Comparison of ENCODE assay signal across 19 cellular contexts in the genomic region with DNA sequence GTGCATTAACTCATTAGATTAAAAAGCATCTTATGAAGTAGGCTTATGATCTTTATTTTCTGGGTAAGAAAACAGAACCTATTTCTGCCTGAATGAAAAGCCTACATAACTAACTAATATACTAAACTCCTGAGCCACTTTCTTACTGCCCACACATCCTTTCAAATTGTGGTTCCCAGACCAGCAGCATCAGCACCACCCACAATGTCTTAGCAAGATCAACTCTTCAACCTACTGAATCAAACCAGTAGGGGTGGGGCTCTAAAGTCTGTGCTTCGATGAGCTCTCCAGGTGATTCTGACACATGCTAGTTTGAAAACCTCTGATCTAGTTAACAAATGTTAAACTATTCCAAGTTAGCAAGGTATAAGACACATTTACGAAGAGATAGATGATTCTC.
A peak's percentile ranks its signal among the peaks of the same experiment; 100 is the strongest.
DNase-seq lines count a peak whose midpoint lies in the region; ATAC-seq lines count a peak whose summit lies in the region.
"Had no signal": no experiment of that assay in that cellular context is flagged by ENCODE, and none has a peak within 500 bp of the region (broad histone marks: within the 10 kb centered on the region; RNA-seq: fewer than 3 reads in every experiment).

No MANE protein-coding gene starts in this region.

- peak; percentile 54 for ATAC-seq in HG02884 (IDR thresholded peaks at IDR 0.05; ENCODE audit: unreplicated experiment)
- ATAC-seq in HG03565 (IDR thresholded peaks at IDR 0.05; ENCODE audit: unreplicated experiment): peak; percentile 61
- no peak for ATAC-seq in HG02981 (IDR thresholded peaks at IDR 0.05; ENCODE audit: unreplicated experiment)
- ATAC-seq in HG03139 (IDR thresholded peaks at IDR 0.05; ENCODE audit: unreplicated experiment): no peak
- no peak for ATAC-seq in GM18907 (IDR thresholded peaks at IDR 0.05; ENCODE audit: unreplicated experiment)
- ATAC-seq: A549, GM23338, HCT116 had no signal

- H2AFZ ChIP-seq in trophoblast cell (ENCODE audit: insufficient read depth, low read length, poor library complexity): no peak overlapping the region
- H2AFZ ChIP-seq: GM23338 had no signal

- H3K79me1 ChIP-seq in trophoblast cell (ENCODE audit: low read length): peaks cover 2% of the 10 kb centered on the region
- no peaks in the 10 kb centered on the region for H3K79me1 ChIP-seq in mesendoderm (ENCODE audit: low read length)

- no peak overlapping the region for H3K56ac ChIP-seq in mesendoderm (ENCODE audit: low read length)

- H3K18ac ChIP-seq in trophoblast cell (ENCODE audit: low read length) (no peak overlapping the region), mesendoderm (ENCODE audit: low read length) (no peak overlapping the region)

- no peak overlapping the region for H4K12ac ChIP-seq in trophoblast cell (ENCODE audit: low read depth, low read length)

- H3K4me2 ChIP-seq in trophoblast cell (ENCODE audit: low read length) (no peak overlapping the region), mesendoderm (ENCODE audit: low read length) (no peak overlapping the region)
- H3K4me2 ChIP-seq: A549, GM23338 had no signal

- H3K27me3 ChIP-seq in trophoblast cell (ENCODE audit: insufficient read depth, low read length): no peaks in the 10 kb centered on the region
- no peaks in the 10 kb centered on the region for H3K27me3 ChIP-seq in mesendoderm (ENCODE audit: insufficient read depth, low read length, poor library complexity)

- H2BK5ac ChIP-seq in trophoblast cell (ENCODE audit: low read depth, low read length, poor library complexity) (no peak overlapping the region), mesendoderm (ENCODE audit: low read length) (no peak overlapping the region)

- no CpG with 5 or more reads among the region's 2 CpGs for WGBS in trophoblast cell (ENCODE audit: extremely low coverage, insufficient coverage, insufficient read length)
- no CpG with 5 or more reads among the region's 2 CpGs for WGBS in mesendoderm (ENCODE audit: extremely low coverage, insufficient coverage, low lambda C conversion rate)

- H2BK120ac ChIP-seq in trophoblast cell (ENCODE audit: insufficient read depth, low read length, poor library complexity) (peak overlapping the region; percentile 38), mesendoderm (ENCODE audit: low read depth, low read length) (no peak overlapping the region)

- H3K79me2 ChIP-seq in trophoblast cell (ENCODE audit: control insufficient read depth, insufficient read depth, low read length, poor library complexity): no peaks in the 10 kb centered on the region
- no peaks in the 10 kb centered on the region for H3K79me2 ChIP-seq in mesendoderm (ENCODE audit: control insufficient read depth, insufficient read depth, low read length)

- H3K36me3 ChIP-seq in trophoblast cell (ENCODE audit: control insufficient read depth in 1 of 2, insufficient read depth in 2 of 2, low read length in 2 of 2): no peaks in the 10 kb centered on the region
- no peaks in the 10 kb centered on the region for H3K36me3 ChIP-seq in mesendoderm (ENCODE audit: control insufficient read depth, insufficient read depth, low read length)

- no peak overlapping the region for H4K91ac ChIP-seq in trophoblast cell (ENCODE audit: low read depth, low read length)

- H3K9ac ChIP-seq in trophoblast cell (ENCODE audit: low read length) (no peak overlapping the region), mesendoderm (ENCODE audit: low read length) (no peak overlapping the region)

- no peaks in the 10 kb centered on the region for H3K9me3 ChIP-seq in trophoblast cell (ENCODE audit: insufficient read depth, low read depth, low read length)
- H3K9me3 ChIP-seq: A549 had no signal

- H3K4me1 ChIP-seq in trophoblast cell (ENCODE audit: control insufficient read depth in 1 of 2, insufficient read depth in 2 of 2, low read length in 2 of 2) (no peaks in the 10 kb centered on the region), mesendoderm (ENCODE audit: control insufficient read depth, low read depth, low read length) (no peaks in the 10 kb centered on the region)

- no peak overlapping the region for H2AK5ac ChIP-seq in trophoblast cell (ENCODE audit: low read length)
- no peak overlapping the region for H2AK5ac ChIP-seq in mesendoderm (ENCODE audit: low read length)

- H2BK12ac ChIP-seq in trophoblast cell (ENCODE audit: low read length): no peak overlapping the region

- DNase-seq in trophoblast cell: no peak
- no peak for DNase-seq in mesendoderm
- DNase-seq: 8988T; C1 segment of cervical spinal cord; Calu3; CD4-positive, alpha-beta memory T cell; COR-L47; DMS53; DMS79 treated with DMSO at 0.1 percent for 48 hours; GF-D8; H9 had no signal

- no peak overlapping the region for H3K23ac ChIP-seq in trophoblast cell (ENCODE audit: low read length)
- no peak overlapping the region for H3K23ac ChIP-seq in mesendoderm (ENCODE audit: low read length)

- H3K4me3 ChIP-seq in trophoblast cell (ENCODE audit: low read depth, low read length): no peak overlapping the region
- H3K4me3 ChIP-seq in mesendoderm (ENCODE audit: low read length): no peak overlapping the region
- H3K4me3 ChIP-seq: A549, GM23338 had no signal

- H4K8ac ChIP-seq in trophoblast cell (ENCODE audit: low read depth, low read length): no peak overlapping the region
- H4K8ac ChIP-seq in mesendoderm (ENCODE audit: low read depth, low read length): no peak overlapping the region

- no peak overlapping the region for H3K4ac ChIP-seq in trophoblast cell (ENCODE audit: low read depth, low read length)
- no peak overlapping the region for H3K4ac ChIP-seq in mesendoderm (ENCODE audit: low read depth, low read length)

- no peak overlapping the region for H4K5ac ChIP-seq in mesendoderm (ENCODE audit: low read length)

- H2BK15ac ChIP-seq in mesendoderm (replicated peaks; ENCODE audit: low read depth): no peak overlapping the region

- H3K14ac ChIP-seq in trophoblast cell (ENCODE audit: low read length): no peak overlapping the region

- H3K27ac ChIP-seq in trophoblast cell (ENCODE audit: low read depth, low read length) (no peak overlapping the region), mesendoderm (ENCODE audit: low read depth, low read length) (no peak overlapping the region)
- H3K27ac ChIP-seq: A549 had no signal

Comparison
In these comparisons a context has a peak if more than half of its experiments do, and no peak if none do; other contexts are left out.
1. ATAC-seq: peak in HG02884 (single experiment) and HG03565 (single experiment); none in HG02981 (single experiment), HG03139 (single experiment) and GM18907 (single experiment).